In the genomic region with DNA sequence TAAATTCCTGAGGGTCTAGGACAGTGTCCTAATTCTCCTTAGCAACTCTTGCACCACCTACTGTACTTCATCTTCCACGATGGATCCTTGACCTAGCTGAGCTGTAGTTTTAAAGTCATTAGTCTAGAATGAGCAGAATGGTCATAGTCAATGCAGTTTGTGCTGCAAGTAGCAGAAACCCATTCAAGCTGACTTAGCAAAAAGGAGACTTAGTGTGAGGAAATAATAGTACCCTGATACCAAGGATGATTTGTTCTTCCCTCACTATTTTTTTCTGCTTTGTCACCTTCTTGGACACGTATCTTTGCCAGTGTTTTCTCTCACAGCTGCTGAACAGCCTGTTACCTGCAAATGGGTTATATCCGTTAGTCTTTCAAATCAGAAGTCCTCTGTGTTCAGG, we compare ENCODE assay signal across 24 cellular contexts. TPM values are rescaled to one million over a fixed set of nuclear protein-coding genes. Genes with fewer than 3 reads are reported as not detected.
DNase-seq lines count a peak whose midpoint lies in the region; ATAC-seq, FAIRE-seq and TF ChIP-seq lines count a peak whose summit lies in the region.
"Had no signal": no experiment of that assay in that cellular context is flagged by ENCODE, and none has a peak within 500 bp of the region (broad histone marks: within the 10 kb centered on the region; RNA-seq: fewer than 3 reads in every experiment).

No MANE protein-coding gene starts in this region.

- H3K4me3 ChIP-seq in CD8-positive, alpha-beta T cell (ENCODE audit: low read depth, low read length): no peak overlapping the region
- H3K4me3 ChIP-seq in keratinocyte (ENCODE audit: control insufficient read depth in 2 of 3, extremely low read depth in 1 of 3, insufficient read depth in 2 of 3, low read depth in 1 of 3, low read length in 3 of 3) (no peak overlapping the region), trophoblast cell (ENCODE audit: low read depth, low read length) (no peak overlapping the region)
- H3K4me3 ChIP-seq: GM23338, HAP-1, SJCRH30 had no signal

- no peak overlapping the region for H4K8ac ChIP-seq in trophoblast cell (ENCODE audit: low read depth, low read length)

- dilution Hi-C loops in keratinocyte (cut with MboI; ENCODE audit: extremely low pct_ligation_motif_present, low sequenced_read_pairs): no loop called here

- H3K9ac ChIP-seq in keratinocyte (ENCODE audit: control insufficient read depth, extremely low read depth, insufficient read depth, low read length) (no peak overlapping the region), trophoblast cell (ENCODE audit: low read length) (no peak overlapping the region)

- FAIRE-seq in keratinocyte (lab: Jason Lieb, UNC): peak; percentile 63
- FAIRE-seq: GM12892 had no signal

- H2AFZ ChIP-seq in keratinocyte (ENCODE audit: control insufficient read depth, low read length) (no peak overlapping the region), trophoblast cell (ENCODE audit: insufficient read depth, low read length, poor library complexity) (no peak overlapping the region)
- H2AFZ ChIP-seq: GM23338 had no signal

- intact Hi-C loops in CD8-positive, alpha-beta T cell (cut with DNase I, micrococcal nuclease): no loop called here

- H4K20me1 ChIP-seq in keratinocyte (ENCODE audit: control insufficient read depth, extremely low read depth, insufficient read depth, low read length): no peaks in the 10 kb centered on the region

- no peak overlapping the region for H3K4ac ChIP-seq in trophoblast cell (ENCODE audit: low read depth, low read length)

- ATAC-seq in CD8-positive, alpha-beta T cell: no peak
- ATAC-seq in HG03045 (IDR thresholded peaks at IDR 0.05; ENCODE audit: unreplicated experiment): no peak
- ATAC-seq: GM23338, Panc1 had no signal

- WGBS in trophoblast cell (ENCODE audit: extremely low coverage, insufficient coverage, insufficient read length): no CpG with 5 or more reads among the region's 3 CpGs

- CTCF ChIA-PET in CD8-positive, alpha-beta T cell (lab: Charles Lee): interaction anchor here (0.6 to 1.5 kb wide), 2 partner anchors 10 to 11 kb away, joined by 3 read pairs; no protein-coding TSS in a partner anchor

- no peak for DNase-seq in CD8-positive, alpha-beta T cell
- no peak for DNase-seq in keratinocyte (ENCODE audit: low read depth, low spot score)
- no peak for DNase-seq in trophoblast cell
- no peak for DNase-seq in NOMO-1 treated with dmso at 0.1 percent for 144 hours (lab: John Stamatoyannopoulos, UW; ENCODE audit: unreplicated experiment)
- DNase-seq in NCI-H524 (lab: John Stamatoyannopoulos, UW): no peak
- DNase-seq: DND-41; Kasumi-1; MM.1S; NCI-H1092; NCI-H1436 treated with DMSO at 0.1 percent for 48 hours; NCI-H2029; NCI-H2227 treated with DMSO at 0.1 percent for 48 hours; NCI-H510A; NCI-H774; NK-92 treated with Interleukin-12 subunit alpha and Interleukin-12 subunit beta, amount 100 ng/mL, for 24 hours; SJCRH30 had no signal

- POLR2A ChIA-PET in CD8-positive, alpha-beta T cell (lab: Charles Lee): no interaction called here

- H3K23ac ChIP-seq in trophoblast cell (ENCODE audit: low read length): no peak overlapping the region

- no peak overlapping the region for H2AK5ac ChIP-seq in trophoblast cell (ENCODE audit: low read length)

- H3K79me2 ChIP-seq in keratinocyte (ENCODE audit: control insufficient read depth, insufficient read depth, low read length) (peaks cover 70% of the 10 kb centered on the region), trophoblast cell (ENCODE audit: control insufficient read depth, insufficient read depth, low read length, poor library complexity) (no peaks in the 10 kb centered on the region)

- H3K27ac ChIP-seq in CD8-positive, alpha-beta T cell (ENCODE audit: low read depth, low read length): no peak overlapping the region
- peak overlapping the region; percentile 15 for H3K27ac ChIP-seq in KOPT-K1 (ENCODE audit: low read depth, low read length, poor library complexity, severe bottlenecking)
- no peak overlapping the region for H3K27ac ChIP-seq in keratinocyte (ENCODE audit: control insufficient read depth, insufficient read depth, low read length)
- H3K27ac ChIP-seq in trophoblast cell (ENCODE audit: low read depth, low read length): no peak overlapping the region
- H3K27ac ChIP-seq: HL-60, SJCRH30 had no signal

- peaks cover 78% of the 10 kb centered on the region for H3K4me1 Mint-ChIP-seq in CD8-positive, alpha-beta T cell (ENCODE audit: low read depth)

- H3K36me3 ChIP-seq in CD8-positive, alpha-beta T cell (ENCODE audit: insufficient read depth, low read length): no peaks in the 10 kb centered on the region
- H3K36me3 ChIP-seq in KOPT-K1 (ENCODE audit: insufficient read depth, low read length): peaks cover 23% of the 10 kb centered on the region
- H3K36me3 ChIP-seq in keratinocyte (ENCODE audit: control insufficient read depth in 2 of 2, extremely low read depth in 1 of 2, insufficient read depth in 2 of 2, low read length in 2 of 2): peaks cover 0 to under 1% of the 10 kb centered on the region in 2 experiments
- peaks cover 3 to 4% of the 10 kb centered on the region in 2 experiments for H3K36me3 ChIP-seq in trophoblast cell (ENCODE audit: control insufficient read depth in 1 of 2, insufficient read depth in 2 of 2, low read length in 2 of 2)
- H3K36me3 ChIP-seq: HAP-1 had no signal

- H3K36me3 Mint-ChIP-seq in CD8-positive, alpha-beta T cell: peaks cover 42% of the 10 kb centered on the region

- peak overlapping the region; percentile 61 for H3K27ac Mint-ChIP-seq in CD8-positive, alpha-beta T cell
- H3K27ac Mint-ChIP-seq: GM23338 had no signal

- TF ChIP-seq CTCF in CD8-positive, alpha-beta T cell (IDR thresholded peaks at IDR 0.05): no peak
- TF ChIP-seq CTCF in keratinocyte (optimal IDR thresholded peaks at IDR 0.05 in 1 of 3, IDR thresholded peaks at IDR 0.05 in 1 of 3, conservative IDR thresholded peaks at IDR 0.05 in 1 of 3; ENCODE audit: extremely low read depth in 1 of 3, insufficient read depth in 2 of 3, low read length in 3 of 3): no peak

- no peak overlapping the region for H3K14ac ChIP-seq in trophoblast cell (ENCODE audit: low read length)

- no peaks in the 10 kb centered on the region for H3K9me3 Mint-ChIP-seq in CD8-positive, alpha-beta T cell
- H3K9me3 Mint-ChIP-seq: CD4-positive, CD25-positive, alpha-beta regulatory T cell; GM23338 had no signal

- no peak overlapping the region for H3K18ac ChIP-seq in trophoblast cell (ENCODE audit: low read length)

- no peak overlapping the region for H4K91ac ChIP-seq in trophoblast cell (ENCODE audit: low read depth, low read length)

- no peak overlapping the region for H2BK120ac ChIP-seq in trophoblast cell (ENCODE audit: insufficient read depth, low read length, poor library complexity)

- no peaks in the 10 kb centered on the region for H3K27me3 Mint-ChIP-seq in CD8-positive, alpha-beta T cell (ENCODE audit: low read depth)
- H3K27me3 Mint-ChIP-seq: CD4-positive, CD25-positive, alpha-beta regulatory T cell had no signal

- peaks cover 26% of the 10 kb centered on the region for H3K4me1 ChIP-seq in CD8-positive, alpha-beta T cell (ENCODE audit: insufficient read depth, low read length)
- peaks cover 11% of the 10 kb centered on the region for H3K4me1 ChIP-seq in keratinocyte (ENCODE audit: control insufficient read depth, extremely low read depth, insufficient read depth, low read length)
- H3K4me1 ChIP-seq in trophoblast cell (ENCODE audit: control insufficient read depth in 1 of 2, insufficient read depth in 2 of 2, low read length in 2 of 2): peaks cover 2 to 3% of the 10 kb centered on the region in 2 experiments

- H2BK12ac ChIP-seq in trophoblast cell (ENCODE audit: low read length): no peak overlapping the region

- no peaks in the 10 kb centered on the region for H3K27me3 ChIP-seq in CD8-positive, alpha-beta T cell (ENCODE audit: insufficient read depth, low read length)
- no peaks in the 10 kb centered on the region for H3K27me3 ChIP-seq in keratinocyte (ENCODE audit: control insufficient read depth, extremely low read depth, insufficient read depth, low read length)
- no peaks in the 10 kb centered on the region for H3K27me3 ChIP-seq in trophoblast cell (ENCODE audit: insufficient read depth, low read length)
- H3K27me3 ChIP-seq: SJCRH30 had no signal

- H3K9me1 ChIP-seq in keratinocyte (ENCODE audit: control insufficient read depth, extremely low read depth, insufficient read depth, low read length): peaks cover 6% of the 10 kb centered on the region

- H3K4me2 ChIP-seq in keratinocyte (ENCODE audit: control insufficient read depth, extremely low read depth, insufficient read depth, low read depth, low read length): no peak overlapping the region
- H3K4me2 ChIP-seq in trophoblast cell (ENCODE audit: low read length): peak overlapping the region; percentile 43
- H3K4me2 ChIP-seq: GM23338 had no signal

- no peak overlapping the region for H3K4me3 Mint-ChIP-seq in CD8-positive, alpha-beta T cell
- H3K4me3 Mint-ChIP-seq: GM23338 had no signal

- H2BK5ac ChIP-seq in trophoblast cell (ENCODE audit: low read depth, low read length, poor library complexity): no peak overlapping the region

- no peaks in the 10 kb centered on the region for H3K9me3 ChIP-seq in CD8-positive, alpha-beta T cell (ENCODE audit: low read length)
- H3K9me3 ChIP-seq in KOPT-K1 (ENCODE audit: insufficient read depth, low read length, poor library complexity, severe bottlenecking) (no peaks in the 10 kb centered on the region), keratinocyte (ENCODE audit: control insufficient read depth, low read depth, low read length) (no peaks in the 10 kb centered on the region), trophoblast cell (ENCODE audit: insufficient read depth, low read depth, low read length) (no peaks in the 10 kb centered on the region)
- H3K9me3 ChIP-seq: HAP-1, SJCRH30 had no signal

- no peak overlapping the region for H4K12ac ChIP-seq in trophoblast cell (ENCODE audit: low read depth, low read length)

- H3K79me1 ChIP-seq in trophoblast cell (ENCODE audit: low read length): no peaks in the 10 kb centered on the region

RNA-seq across cellular contexts. Expression of gene MFAP3, which starts 5.3 kb away (rescaled TPM):
- 10 to 100 TPM; 16.6 to 20.2 TPM for total RNA-seq in CD8-positive, alpha-beta T cell
- 35.8 to 49.0 TPM (median 43.4 TPM) in 3 replicates for polyA plus RNA-seq in keratinocyte
- 14.0 TPM for polyA plus RNA-seq in keratinocyte (2011; ENCODE audit: low read depth)
- 6.6 and 18.5 TPM in 2 replicates for polyA plus RNA-seq in keratinocyte (2011; cell fraction: cytosol; rRNA removed)
- 41.8 and 55.3 TPM in 2 replicates for polyA plus RNA-seq in keratinocyte (2011; cell fraction: nucleus; rRNA removed)
- 14.9 and 25.7 TPM in 2 replicates for polyA plus RNA-seq in keratinocyte (2012; ENCODE audit: low replicate concordance)
- polyA minus RNA-seq in keratinocyte: 30.1 to 97.2 TPM (median 89.8 TPM) in 3 replicates
- 24.6 TPM for polyA minus RNA-seq in keratinocyte (2011; cell fraction: cytosol; rRNA and poly(A)+ RNA removed)
- polyA minus RNA-seq in keratinocyte (2011; cell fraction: nucleus; rRNA and poly(A)+ RNA removed): 123 and 172 TPM in 2 replicates
- 25.1 and 25.4 TPM in 2 replicates for polyA plus RNA-seq in trophoblast cell (2013)

RNA-seq across cellular contexts. Expression of gene FAM114A2, which starts 5.4 kb away (rescaled TPM):
- 10 to 100 TPM; 24.9 to 26.6 TPM for total RNA-seq in CD8-positive, alpha-beta T cell
- polyA plus RNA-seq in keratinocyte: 16.3 to 18.3 TPM (median 16.3 TPM) in 3 replicates
- polyA plus RNA-seq in keratinocyte (2011; ENCODE audit: low read depth): 16.5 TPM
- polyA plus RNA-seq in keratinocyte (2011; cell fraction: cytosol; rRNA removed): 11.5 and 15.5 TPM in 2 replicates
- polyA plus RNA-seq in keratinocyte (2011; cell fraction: nucleus; rRNA removed): 15.3 and 16.6 TPM in 2 replicates
- 15.3 and 16.1 TPM in 2 replicates for polyA plus RNA-seq in keratinocyte (2012; ENCODE audit: low replicate concordance)
- polyA minus RNA-seq in keratinocyte: 4.2 to 30.7 TPM (median 30.6 TPM) in 3 replicates
- polyA minus RNA-seq in keratinocyte (2011; cell fraction: cytosol; rRNA and poly(A)+ RNA removed): 16.7 TPM
- 8.3 and 16.1 TPM in 2 replicates for polyA minus RNA-seq in keratinocyte (2011; cell fraction: nucleus; rRNA and poly(A)+ RNA removed)
- 9.0 and 10.3 TPM in 2 replicates for polyA plus RNA-seq in trophoblast cell (2013)
